ENCODE assay signal across 9 cellular contexts in genomic region chr20:19944772-19945459, GRCh38.
DNase-seq lines count a peak whose midpoint lies in the region; ATAC-seq, FAIRE-seq and TF ChIP-seq lines count a peak whose summit lies in the region.
"Had no signal": no experiment of that assay in that cellular context is flagged by ENCODE, and none has a peak within 500 bp of the region (broad histone marks: within the 10 kb centered on the region; RNA-seq: fewer than 3 reads in every experiment).

No MANE protein-coding gene starts in this region.

- DNase-seq in AG09319 (ENCODE audit: extremely low read depth, low read depth) (peak; percentile 61), astrocyte (ENCODE audit: low read depth) (peak; percentile 85), mucosa of descending colon (no peak), spleen (no peak), NCI-H1048 (lab: John Stamatoyannopoulos, UW) (no peak), cerebellar cortex (ENCODE audit: low spot score) (no peak)
- DNase-seq: activated CD4-positive, alpha-beta T cell treated with anti-CD3 and anti-CD28 coated beads, Interleukin-2, amount 10 ng/mL, durations not matched to agents 7 days and 5 days had no signal

- intact Hi-C loops in mucosa of descending colon (cut with DNase I, micrococcal nuclease): no loop called here
- intact Hi-C loops in spleen (cut with DNase I; ENCODE audit: low total_unique reads): no loop called here

- H3K36me3 ChIP-seq in astrocyte (ENCODE audit: insufficient read depth, low read length) (no peaks in the 10 kb centered on the region), mucosa of descending colon (ENCODE audit: low read depth) (no peaks in the 10 kb centered on the region), spleen (peaks cover 0 to 50% (median 3%) of the 10 kb centered on the region in 6 donors)

- H3K79me2 ChIP-seq in astrocyte (ENCODE audit: insufficient read depth, low read length): no peaks in the 10 kb centered on the region

- H3K4me3 ChIP-seq in astrocyte (ENCODE audit: insufficient read depth, low read depth, low read length) (no peak overlapping the region), mucosa of descending colon (no peak overlapping the region), spleen (no peak overlapping the region)

- peaks cover 33% of the 10 kb centered on the region for H3K4me1 Mint-ChIP-seq in astrocyte (ENCODE audit: low read depth, unreplicated experiment)
- H3K4me1 Mint-ChIP-seq: activated CD4-positive, alpha-beta T cell treated with anti-CD3 and anti-CD28 coated beads, Interleukin-2, amount 10 ng/mL, durations not matched to agents 7 days and 5 days had no signal

- no peaks in the 10 kb centered on the region for H3K9me3 Mint-ChIP-seq in astrocyte (ENCODE audit: unreplicated experiment)
- H3K9me3 Mint-ChIP-seq: activated CD4-positive, alpha-beta T cell treated with anti-CD3 and anti-CD28 coated beads, Interleukin-2, amount 10 ng/mL, durations not matched to agents 7 days and 5 days had no signal

- no peak for FAIRE-seq in astrocyte (lab: Jason Lieb, UNC)

- H2AFZ ChIP-seq in astrocyte (ENCODE audit: low read depth, low read length): no peak overlapping the region

- peak overlapping the region; percentile 18 for H3K27ac Mint-ChIP-seq in astrocyte (ENCODE audit: unreplicated experiment)
- H3K27ac Mint-ChIP-seq: activated CD4-positive, alpha-beta T cell treated with anti-CD3 and anti-CD28 coated beads, Interleukin-2, amount 10 ng/mL, durations not matched to agents 7 days and 5 days had no signal

- H3K4me3 Mint-ChIP-seq in astrocyte (ENCODE audit: unreplicated experiment): no peak overlapping the region
- H3K4me3 Mint-ChIP-seq: activated CD4-positive, alpha-beta T cell treated with anti-CD3 and anti-CD28 coated beads, Interleukin-2, amount 10 ng/mL, durations not matched to agents 7 days and 5 days had no signal

- H3K9me3 ChIP-seq in astrocyte (ENCODE audit: insufficient read depth, low read depth, low read length) (no peaks in the 10 kb centered on the region), mucosa of descending colon (no peaks in the 10 kb centered on the region), spleen (no peaks in the 10 kb centered on the region)

- no peak for TF ChIP-seq POLR2A in spleen (IDR thresholded peaks at IDR 0.05)

- H3K27me3 Mint-ChIP-seq in astrocyte (ENCODE audit: low read depth, unreplicated experiment): no peaks in the 10 kb centered on the region

- peak overlapping the region; percentile 35 for H3K9ac ChIP-seq in astrocyte (ENCODE audit: low read length)

- TF ChIP-seq CTCF in AG09319 (IDR thresholded peaks at IDR 0.05; ENCODE audit: low read depth, low read length) (no peak), astrocyte (IDR thresholded peaks at IDR 0.05; ENCODE audit: insufficient read depth, low read depth, low read length) (no peak), mucosa of descending colon (IDR thresholded peaks at IDR 0.05) (no peak), spleen (IDR thresholded peaks at IDR 0.05 in 8 of 11, conservative IDR thresholded peaks at IDR 0.05 in 3 of 11) (no peak)

- 77 to 87% (median 81%) methylated on average over 4 of the region's 4 CpGs for WGBS in spleen, 5 donors

- H3K27ac ChIP-seq in astrocyte (ENCODE audit: low read depth, low read length) (peak overlapping the region; percentile 69), spleen (no peak overlapping the region)

- H3K27me3 ChIP-seq in astrocyte (ENCODE audit: insufficient read depth, low read length) (no peaks in the 10 kb centered on the region), spleen (replicated peaks in 1 of 7) (no peaks in the 10 kb centered on the region)

- peaks cover 6% of the 10 kb centered on the region for H3K36me3 Mint-ChIP-seq in astrocyte (ENCODE audit: low read depth, unreplicated experiment)

- H3K4me1 ChIP-seq in astrocyte (ENCODE audit: insufficient read depth, low read length) (peaks cover 26% of the 10 kb centered on the region), mucosa of descending colon (ENCODE audit: low read depth) (peaks cover 16% of the 10 kb centered on the region), spleen (peaks cover 3 to 64% (median 39%) of the 10 kb centered on the region in 6 donors)

- H4K20me1 ChIP-seq in astrocyte (ENCODE audit: insufficient read depth, low read length): no peaks in the 10 kb centered on the region

- H3K4me2 ChIP-seq in astrocyte (ENCODE audit: low read length): peak overlapping the region; percentile 48

- ATAC-seq in GM21390 (IDR thresholded peaks at IDR 0.05; ENCODE audit: unreplicated experiment) (peak; percentile 45), mucosa of descending colon (peak; percentile 5), HG02840 (IDR thresholded peaks at IDR 0.05; ENCODE audit: low FRiP score, unreplicated experiment) (no peak)

Comparison
In these comparisons a context has a peak if more than half of its experiments do, and no peak if none do; other contexts are left out.
1. DNase-seq: peak in AG09319 (single experiment) and astrocyte (single experiment); none in mucosa of descending colon (0 of 3), spleen (single experiment), NCI-H1048 (single experiment) and cerebellar cortex (single experiment).